1 cellular context compared by ENCODE assay signal in genomic region chr6:148263010-148263409, GRCh38.
TF ChIP-seq lines count a peak whose summit lies in the region.

No MANE protein-coding gene starts in this region.

TF ChIP-seq in HCT116, 20 proteins besides CTCF, POLR2A, EP300 and RAD21 (continued from another document):
- TF ChIP-seq SIN3A (IDR thresholded peaks at IDR 0.05; ENCODE audit: low read depth) (no peak), TCF7L2 (IDR thresholded peaks at IDR 0.05; ENCODE audit: borderline replicate concordance, extremely low read depth, insufficient read depth, insufficient read length) (no peak), CBX3 (IDR thresholded peaks at IDR 0.05; ENCODE audit: low read depth) (0 out of 2 replicates have a peak, but pooled peaks have one; percentile 25), YY1 (IDR thresholded peaks at IDR 0.05; ENCODE audit: extremely low read depth, insufficient replicate concordance, low read depth, low read length) (no peak), CEBPB (IDR thresholded peaks at IDR 0.05; ENCODE audit: low read depth) (no peak), SP1 (IDR thresholded peaks at IDR 0.05; ENCODE audit: low read depth) (no peak), ELF1 (IDR thresholded peaks at IDR 0.05; ENCODE audit: borderline replicate concordance, low read depth) (no peak)
TF ChIP-seq in HCT116: peak in this region for 2.
